ENCODE assay signal across 1 cellular context in genomic region chr19:12284631-12285030, GRCh38.
TF ChIP-seq lines count a peak whose summit lies in the region.

No MANE protein-coding gene starts in this region.

TF ChIP-seq in HepG2, 621 proteins besides CTCF, POLR2A, EP300 and RAD21:
- 0 out of 2 replicates have a peak, but pooled peaks have one; percentile 24 for TF ChIP-seq POLR2G (IDR thresholded peaks at IDR 0.05; ENCODE audit: low read depth, low read length)
- no peak for TF ChIP-seq DZIP1 (CRISPR knock-in tag; IDR thresholded peaks at IDR 0.05)
